In the genomic region with DNA sequence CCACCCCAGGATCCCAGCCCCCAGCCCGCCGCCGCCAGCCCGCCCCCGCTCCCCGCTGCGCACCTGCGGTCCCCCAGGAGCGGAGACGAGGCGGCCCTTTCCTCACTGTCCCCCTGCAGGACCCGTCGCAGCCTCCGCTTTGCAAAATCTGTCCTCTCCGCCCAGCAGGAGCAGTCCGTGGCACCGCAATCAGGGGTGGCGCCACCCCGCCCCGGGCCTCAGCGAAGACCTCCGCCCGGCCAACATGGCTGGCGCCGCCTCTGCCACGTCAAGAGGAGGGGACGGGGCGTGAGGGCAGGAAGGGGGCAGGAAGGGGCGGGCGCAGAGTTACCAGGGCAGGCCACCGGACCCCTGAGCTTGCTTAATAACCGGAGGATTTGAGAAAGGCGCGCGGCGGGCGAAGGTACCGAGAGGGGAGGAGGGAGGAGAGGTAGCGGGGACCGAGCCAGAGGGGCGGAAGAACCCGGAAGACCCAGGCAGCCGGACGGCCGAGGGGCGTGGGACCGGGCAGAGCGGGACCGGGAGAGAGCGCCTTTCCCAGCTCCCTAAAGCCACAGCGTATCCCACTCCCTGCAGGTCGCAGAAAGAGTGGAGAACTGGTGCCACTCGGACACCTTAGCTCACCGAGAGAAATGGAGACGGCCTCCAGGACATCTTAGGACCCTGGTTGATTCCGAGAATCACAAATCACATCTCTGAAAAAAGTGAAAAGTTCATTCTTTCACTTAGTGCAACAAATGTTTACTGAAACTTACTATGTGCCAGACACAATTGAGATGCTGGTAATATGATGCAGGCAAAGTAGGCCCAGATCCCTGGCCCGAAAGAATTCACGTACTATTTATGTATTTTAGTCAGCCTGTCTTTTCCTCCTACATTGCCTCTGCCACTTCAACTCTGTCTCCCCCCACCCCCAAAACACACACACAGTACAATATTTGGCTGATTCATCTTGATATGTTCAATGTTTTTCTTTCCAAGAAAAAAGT, we compare ENCODE assay signal across 8 cellular contexts. TPM values are rescaled to one million over a fixed set of nuclear protein-coding genes. Genes with fewer than 3 reads are reported as not detected.
DNase-seq lines count a peak whose midpoint lies in the region; ATAC-seq and TF ChIP-seq lines count a peak whose summit lies in the region.

Gene SEC23A, minus strand, starts transcription at position 267 of the 989 bp plus-strand sequence. CDS start 7,117 bp downstream, outside the sequence.

- DNase-seq in AG20443 (ENCODE audit: low spot score) (peak; percentile 89), NCI-H446 (lab: John Stamatoyannopoulos, UW) (peak; percentile 53 to 82), cerebellar cortex (ENCODE audit: low spot score) (peak; percentile 87), kidney epithelial cell (ENCODE audit: low read depth) (no peak)
- peak; percentile 82 for DNase-seq in activated CD4-positive, CD25-positive, alpha-beta regulatory T cell treated with anti-CD3 and anti-CD28 coated beads, Interleukin-2, amount 50 U/mL, for 72 hours
- DNase-seq in stimulated activated CD4-positive, alpha-beta T cell treated with anti-CD3 and anti-CD28 coated beads, Interleukin-15, amount 100 ng/mL, for 48 hours (ENCODE audit: low read depth in 2 of 2): peak; percentile 74 to 79

- H3K4me3 ChIP-seq in kidney epithelial cell (ENCODE audit: low read depth, low read length): peak within 1 kb of the TSS; percentile 94

- peak; percentile 88 for ATAC-seq in GM19035 (IDR thresholded peaks at IDR 0.05; ENCODE audit: unreplicated experiment)
- ATAC-seq in HG03354 (IDR thresholded peaks at IDR 0.05; ENCODE audit: poor library complexity, severe bottlenecking, unreplicated experiment): peak; percentile 94

- no peaks in the 10 kb centered on the region for H3K36me3 ChIP-seq in kidney epithelial cell (ENCODE audit: control insufficient read depth, insufficient read depth, low read length)

- H3K27me3 ChIP-seq in kidney epithelial cell (ENCODE audit: control insufficient read depth, insufficient read depth, low read length): no peaks in the 10 kb centered on the region

- TF ChIP-seq CTCF in kidney epithelial cell (IDR thresholded peaks at IDR 0.05; ENCODE audit: insufficient read depth, low read length, poor library complexity, severe bottlenecking): no peak

RNA-seq across cellular contexts. Expression of gene SEC23A, which starts in this region (rescaled TPM):
- 64.1 and 72.1 TPM in 2 replicates for total RNA-seq in kidney epithelial cell
